In the genomic region with DNA sequence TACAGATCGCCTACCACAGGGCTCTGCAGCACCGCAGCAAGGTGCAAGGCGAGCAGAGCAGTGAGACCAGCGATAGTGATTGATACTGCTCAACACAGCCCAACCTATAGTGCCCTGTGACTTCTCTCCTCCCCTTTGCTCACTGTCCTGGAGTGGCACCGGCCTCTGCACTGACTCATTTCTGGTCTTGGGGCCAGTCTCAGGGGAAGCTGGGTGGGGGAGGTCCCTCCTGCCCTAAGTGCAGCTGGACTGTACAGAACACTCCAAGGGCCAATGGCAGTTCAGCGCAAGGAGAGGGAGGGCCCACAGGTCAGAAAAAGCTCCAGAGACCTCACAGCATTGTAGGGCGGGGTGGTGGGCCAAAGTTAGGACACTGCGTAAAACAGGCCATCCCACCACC, we compare ENCODE assay signal across 19 cellular contexts. TPM values are rescaled to one million over a fixed set of nuclear protein-coding genes. Genes with fewer than 3 reads are reported as not detected.
A peak's percentile ranks its signal among the peaks of the same experiment; 100 is the strongest.
DNase-seq lines count a peak whose midpoint lies in the region; ATAC-seq and TF ChIP-seq lines count a peak whose summit lies in the region.
"Had no signal": no experiment of that assay in that cellular context is flagged by ENCODE, and none has a peak within 500 bp of the region (broad histone marks: within the 10 kb centered on the region; RNA-seq: fewer than 3 reads in every experiment).

No MANE protein-coding gene starts in this region.

- ATAC-seq in CD4-positive, alpha-beta T cell (ENCODE audit: poor library complexity) = no peak
- ATAC-seq in HG03432 (IDR thresholded peaks at IDR 0.05; ENCODE audit: unreplicated experiment) (peak; percentile 12), GM21786 (IDR thresholded peaks at IDR 0.05; ENCODE audit: unreplicated experiment) (no peak), GM18858 (IDR thresholded peaks at IDR 0.05; ENCODE audit: unreplicated experiment) (no peak)
- ATAC-seq: left lung, T-helper 17 cell had no signal

- POLR2A ChIA-PET in CD4-positive, alpha-beta T cell (lab: Charles Lee) = interaction anchor here (1.0 kb wide), 1 partner anchor 350 kb away, joined by 3 read pairs; a partner anchor contains a TSS

- H3K4ac ChIP-seq in mesenchymal stem cell (ENCODE audit: low read depth in 1 of 2, low read length in 2 of 2) = peak overlapping the region in 1 of 2 experiments; percentile 49

- H3K27me3 ChIP-seq in CD4-positive, alpha-beta T cell (ENCODE audit: control insufficient read depth, insufficient read depth, low read length) = no peaks in the 10 kb centered on the region
- H3K27me3 ChIP-seq in adipocyte (replicated peaks; ENCODE audit: control insufficient read depth, insufficient read depth, low read length) (no peaks in the 10 kb centered on the region), mesenchymal stem cell (ENCODE audit: control insufficient read depth in 1 of 2, insufficient read depth in 1 of 2, low read length in 2 of 2) (no peaks in the 10 kb centered on the region)
- H3K27me3 ChIP-seq: left lung, Peyer's patch had no signal

- H3K18ac ChIP-seq in mesenchymal stem cell (ENCODE audit: low read depth in 1 of 2, low read length in 2 of 2) = peak overlapping the region; percentile 23 to 81

- peaks cover 38% of the 10 kb centered on the region for H3K79me1 ChIP-seq in mesenchymal stem cell (replicated peaks; ENCODE audit: low read length, poor library complexity, severe bottlenecking)

- peak overlapping the region; percentile 70 for H4K8ac ChIP-seq in mesenchymal stem cell (ENCODE audit: low read length)

- TF ChIP-seq CTCF in CD4-positive, alpha-beta T cell (IDR thresholded peaks at IDR 0.05) = no peak

- WGBS in mesenchymal stem cell = 59% methylated on average over 3 of the region's 8 CpGs

- no peak overlapping the region for H3K9ac ChIP-seq in adipocyte (ENCODE audit: low read length)
- H3K9ac ChIP-seq in mesenchymal stem cell (ENCODE audit: low read length) = no peak overlapping the region

- intact Hi-C loops in CD4-positive, alpha-beta T cell (cut with DNase I, micrococcal nuclease) = loop anchor here in 1 of 2 experiments (5.0 kb wide), 3 partner anchors 60 to 145 kb away; a partner anchor contains a TSS

- peaks cover 34% of the 10 kb centered on the region for H3K4me1 Mint-ChIP-seq in CD4-positive, alpha-beta T cell (ENCODE audit: low read depth)

- peak overlapping the region; percentile 83 for H4K91ac ChIP-seq in mesenchymal stem cell (ENCODE audit: low read length)

- H3K23ac ChIP-seq in mesenchymal stem cell (ENCODE audit: low read length in 2 of 2) = peak overlapping the region in 1 of 2 experiments; percentile 16

- H3K4me3 ChIP-seq in adipocyte (ENCODE audit: low read length) (no peak overlapping the region), mesenchymal stem cell (ENCODE audit: insufficient read depth in 1 of 2, low read depth in 1 of 2, low read length in 2 of 2) (peak overlapping the region in 1 of 2 experiments; percentile 42)
- H3K4me3 ChIP-seq: left lung, Peyer's patch had no signal

- H2BK5ac ChIP-seq in mesenchymal stem cell (ENCODE audit: low read depth, low read length, poor library complexity, severe bottlenecking) = no peak overlapping the region

- no peaks in the 10 kb centered on the region for H3K9me3 ChIP-seq in CD4-positive, alpha-beta T cell (ENCODE audit: control insufficient read depth, low read length)
- no peaks in the 10 kb centered on the region for H3K9me3 ChIP-seq in adipocyte (ENCODE audit: control insufficient read depth, low read length)
- no peaks in the 10 kb centered on the region for H3K9me3 ChIP-seq in mesenchymal stem cell (ENCODE audit: control insufficient read depth, low read length)
- H3K9me3 ChIP-seq: left lung, Peyer's patch had no signal

- peaks cover 89% of the 10 kb centered on the region for H3K36me3 Mint-ChIP-seq in CD4-positive, alpha-beta T cell (ENCODE audit: low read depth)

- H3K27ac ChIP-seq in CD4-positive, alpha-beta T cell (ENCODE audit: low read depth, low read length) = no peak overlapping the region
- H3K27ac ChIP-seq in mesenchymal stem cell (ENCODE audit: low read length, poor library complexity, severe bottlenecking) = peak overlapping the region; percentile 1
- H3K27ac ChIP-seq: C4-2B, left lung, Peyer's patch had no signal

- H2BK120ac ChIP-seq in mesenchymal stem cell (ENCODE audit: low read depth, low read length) = peak overlapping the region; percentile 35

- H3K27ac Mint-ChIP-seq in CD4-positive, alpha-beta T cell = peak overlapping the region; percentile 36
- H3K27ac Mint-ChIP-seq: activated CD4-positive, alpha-beta T cell treated with anti-CD3 and anti-CD28 coated beads, Interleukin-2, amount 10 ng/mL, durations not matched to agents 7 days and 5 days; T-helper 17 cell had no signal

- no peak overlapping the region for H2AFZ ChIP-seq in mesenchymal stem cell (ENCODE audit: low read depth, low read length)

- no peak overlapping the region for H2AK5ac ChIP-seq in mesenchymal stem cell (ENCODE audit: low read length, severe bottlenecking)

- CTCF ChIA-PET in CD4-positive, alpha-beta T cell (lab: Charles Lee) = no interaction called here

- no peak for DNase-seq in CD4-positive, alpha-beta T cell
- DNase-seq in adipocyte (ENCODE audit: low read depth) (peak; percentile 33), mesenchymal stem cell (peak; percentile 85), kidney glomerular epithelial cell (lab: John Stamatoyannopoulos, UW) (no peak)
- no peak for DNase-seq in activated CD4-positive, CD25-positive, alpha-beta regulatory T cell (lab: John Stamatoyannopoulos, UW)
- DNase-seq: activated CD4-positive, alpha-beta T cell treated with anti-CD3 and anti-CD28 coated beads, Interleukin-2, amount 10 ng/mL, durations not matched to agents 7 days and 5 days; activated gamma-delta T cell treated with Interleukin-2 at 50 U/mL for 16 hours; KBM-7; left lung; NCI-H526; Peyer's patch; stimulated activated CD4-positive, alpha-beta T cell treated with anti-CD3 and anti-CD28 coated beads, Interleukin-2, amount 100 ng/mL, for 24 hours; T-helper 17 cell had no signal

- H3K27me3 Mint-ChIP-seq in CD4-positive, alpha-beta T cell = no peaks in the 10 kb centered on the region
- H3K27me3 Mint-ChIP-seq: activated CD4-positive, alpha-beta T cell treated with anti-CD3 and anti-CD28 coated beads, Interleukin-2, amount 10 ng/mL, durations not matched to agents 7 days and 5 days; central memory CD8-positive, alpha-beta T cell; T-helper 17 cell had no signal

- H3K36me3 ChIP-seq in adipocyte (ENCODE audit: control insufficient read depth, insufficient read depth, low read length, severe bottlenecking) (peaks cover 67% of the 10 kb centered on the region), mesenchymal stem cell (ENCODE audit: control insufficient read depth in 1 of 2, insufficient read depth in 2 of 2, low read depth in 1 of 2, low read length in 2 of 2) (peaks cover 65 to 76% of the 10 kb centered on the region in 2 experiments)

- no peak overlapping the region for H3K4me2 ChIP-seq in mesenchymal stem cell (ENCODE audit: low read length, poor library complexity, severe bottlenecking)

- H2BK12ac ChIP-seq in mesenchymal stem cell (ENCODE audit: low read length in 2 of 2) = peak overlapping the region in 1 of 2 experiments; percentile 63

- H3K4me1 ChIP-seq in adipocyte (ENCODE audit: control insufficient read depth, insufficient read depth, low read length) = peaks cover 45% of the 10 kb centered on the region
- H3K4me1 ChIP-seq in mesenchymal stem cell (ENCODE audit: control insufficient read depth, insufficient read depth, low read depth, low read length) = peaks cover 26% of the 10 kb centered on the region

- peak overlapping the region; percentile 50 for H2BK15ac ChIP-seq in mesenchymal stem cell (ENCODE audit: low read depth, poor library complexity, severe bottlenecking)

- no peak overlapping the region for H3K14ac ChIP-seq in mesenchymal stem cell (ENCODE audit: low read length in 2 of 2)

- H3K4me3 Mint-ChIP-seq in CD4-positive, alpha-beta T cell = no peak overlapping the region
- H3K4me3 Mint-ChIP-seq: activated CD4-positive, alpha-beta T cell treated with anti-CD3 and anti-CD28 coated beads, Interleukin-2, amount 10 ng/mL, durations not matched to agents 7 days and 5 days; central memory CD8-positive, alpha-beta T cell had no signal

- no peaks in the 10 kb centered on the region for H3K9me3 Mint-ChIP-seq in CD4-positive, alpha-beta T cell
- H3K9me3 Mint-ChIP-seq: activated CD4-positive, alpha-beta T cell treated with anti-CD3 and anti-CD28 coated beads, Interleukin-2, amount 10 ng/mL, durations not matched to agents 7 days and 5 days; central memory CD8-positive, alpha-beta T cell had no signal

RNA-seq across cellular contexts. Expression of a gene that starts 2.5 kb away (rescaled TPM):
- 1 to 10 TPM; 7.1 to 8.9 TPM for total RNA-seq in CD4-positive, alpha-beta T cell
- 26.5 TPM for polyA plus RNA-seq in mesenchymal stem cell (2013, experiment 1 of 2)
- 25.0 TPM for polyA plus RNA-seq in mesenchymal stem cell (2013, experiment 2 of 2)

RNA-seq across cellular contexts. Expression of a gene that starts 15.7 kb away (rescaled TPM):
- total RNA-seq in CD4-positive, alpha-beta T cell = 10 to 100 TPM; 23.7 to 25.6 TPM
- polyA plus RNA-seq in mesenchymal stem cell (2013, experiment 1 of 2) = 7.8 TPM
- polyA plus RNA-seq in mesenchymal stem cell (2013, experiment 2 of 2) = 7.6 TPM

RNA-seq across cellular contexts. Expression of a gene that starts 22.5 kb away (rescaled TPM):
- total RNA-seq in CD4-positive, alpha-beta T cell = 1 to 10 TPM in 1 of 2 experiments, under 1 TPM in 1; 0.74 to 1.1 TPM
- 10.6 TPM for polyA plus RNA-seq in mesenchymal stem cell (2013, experiment 1 of 2)
- polyA plus RNA-seq in mesenchymal stem cell (2013, experiment 2 of 2) = 11.1 TPM

RNA-seq across cellular contexts. Expression of a gene that starts 43.6 kb away (rescaled TPM):
- total RNA-seq in CD4-positive, alpha-beta T cell = under 1 TPM; 0.33 to 0.45 TPM
- polyA plus RNA-seq in mesenchymal stem cell (2013, experiment 1 of 2) = not detected
- polyA plus RNA-seq in mesenchymal stem cell (2013, experiment 2 of 2) = 0.03 TPM
- total RNA-seq: Peyer's patch, renal cortical epithelial cell, T-helper 17 cell had no signal

RNA-seq across cellular contexts. Expression of a gene that starts 45.0 kb away (rescaled TPM):
- 10 to 100 TPM; 14.7 to 16.5 TPM for total RNA-seq in CD4-positive, alpha-beta T cell
- polyA plus RNA-seq in mesenchymal stem cell (2013, experiment 1 of 2) = 53.4 TPM
- polyA plus RNA-seq in mesenchymal stem cell (2013, experiment 2 of 2) = 54.2 TPM

Comparison
In these comparisons a context has a peak if more than half of its experiments do, and no peak if none do; other contexts are left out.
1. DNase-seq: peak in adipocyte (single experiment) and mesenchymal stem cell (single experiment); none in CD4-positive, alpha-beta T cell (0 of 10), kidney glomerular epithelial cell (single experiment) and activated CD4-positive, CD25-positive, alpha-beta regulatory T cell (0 of 4).